In genomic region chr1:232044728-232045127, GRCh38 we compare ENCODE assay signal across 28 cellular contexts.
"Had no signal": no experiment of that assay in that cellular context is flagged by ENCODE, and none has a peak within 500 bp of the region (broad histone marks: within the 10 kb centered on the region; RNA-seq: fewer than 3 reads in every experiment).

No MANE protein-coding gene starts in this region.

- H3K27me3 Mint-ChIP-seq: activated CD4-positive, alpha-beta T cell treated with anti-CD3 and anti-CD28 coated beads, Interleukin-2, amount 10 ng/mL, durations not matched to agents 7 days and 5 days; activated naive CD8-positive, alpha-beta T cell; dendritic cell treated with granulocyte-macrophage colony-stimulating factor and Interleukin-4, amounts not matched to agents 40 ng/mL and 50 ng/mL, for 4 days had no signal

- H3K9me3 Mint-ChIP-seq: activated CD4-positive, alpha-beta memory T cell treated with anti-CD3 and anti-CD28 coated beads, Interleukin-2, amount 10 ng/mL, durations not matched to agents 7 days and 5 days; activated CD4-positive, alpha-beta T cell treated with anti-CD3 and anti-CD28 coated beads, Interleukin-2, amount 10 ng/mL, durations not matched to agents 7 days and 5 days; activated T-cell treated with anti-CD3 and anti-CD28 coated beads, Interleukin-2, amount 50 U/mL, for 24 hours; central memory CD8-positive, alpha-beta T cell; effector memory CD8-positive, alpha-beta T cell had no signal

- H3K27ac Mint-ChIP-seq: activated CD4-positive, alpha-beta memory T cell treated with anti-CD3 and anti-CD28 coated beads, Interleukin-2, amount 10 ng/mL, durations not matched to agents 7 days and 5 days; activated CD4-positive, alpha-beta T cell treated with anti-CD3 and anti-CD28 coated beads, Interleukin-2, amount 10 ng/mL, durations not matched to agents 7 days and 5 days; activated naive CD8-positive, alpha-beta T cell; activated T-cell treated with anti-CD3 and anti-CD28 coated beads, Interleukin-2, amount 50 U/mL, for 24 hours; activated T-cell treated with anti-CD3 and anti-CD28 coated beads, Interleukin-2, amount 50 U/mL, for 72 hours; dendritic cell treated with granulocyte-macrophage colony-stimulating factor and Interleukin-4, amounts not matched to agents 40 ng/mL and 50 ng/mL, for 4 days; effector memory CD8-positive, alpha-beta T cell had no signal

- H3K4me3 ChIP-seq: coronary artery, dorsolateral prefrontal cortex, esophagus squamous epithelium, gastroesophageal sphincter had no signal

- H3K27me3 ChIP-seq: brain microvascular endothelial cell, dorsolateral prefrontal cortex, esophagus squamous epithelium, gastroesophageal sphincter had no signal

- H3K9me3 ChIP-seq: esophagus squamous epithelium, gastroesophageal sphincter had no signal

- H3K27ac ChIP-seq: brain microvascular endothelial cell, coronary artery, dorsolateral prefrontal cortex, gastroesophageal sphincter had no signal

- H3K4me1 ChIP-seq: gastroesophageal sphincter had no signal

- ATAC-seq: activated T-cell treated with anti-CD3 and anti-CD28 coated beads, Interleukin-2, amount 50 U/mL, for 72 hours; effector memory CD8-positive, alpha-beta T cell; gastroesophageal sphincter had no signal

- DNase-seq: activated CD4-positive, alpha-beta memory T cell treated with anti-CD3 and anti-CD28 coated beads, Interleukin-2, amount 10 ng/mL, durations not matched to agents 7 days and 5 days; activated CD4-positive, alpha-beta T cell treated with anti-CD3 and anti-CD28 coated beads for 1 hour; activated CD4-positive, alpha-beta T cell treated with anti-CD3 and anti-CD28 coated beads for 4 hours; activated CD4-positive, alpha-beta T cell treated with anti-CD3 and anti-CD28 coated beads, Interleukin-2, amount 10 ng/mL, durations not matched to agents 7 days and 5 days; activated CD4-positive, alpha-beta T cell treated with anti-CD3 and anti-CD28 coated beads, Interleukin-2, amount 50 U/mL, for 4 hours; activated CD8-positive, alpha-beta memory T cell treated with anti-CD3 and anti-CD28 coated beads, Interleukin-2, amount 50 U/mL, for 48 hours; activated gamma-delta T cell treated with Interleukin-2 at 50 U/mL for 16 hours; activated naive CD4-positive, alpha-beta T cell treated with anti-CD3 and anti-CD28 coated beads, Interleukin-2, amount 50 U/mL, for 16 hours; activated naive CD4-positive, alpha-beta T cell treated with Interleukin-2 at 50 U/mL for 16 hours; activated T-cell treated with anti-CD3 and anti-CD28 coated beads for 4 hours; activated T-cell treated with anti-CD3 and anti-CD28 coated beads, Interleukin-2, amount 50 U/mL, for 24 hours; activated T-cell treated with anti-CD3 and anti-CD28 coated beads, Interleukin-2, amount 50 U/mL, for 72 hours; amniotic stem cell; anterior cingulate cortex; brain microvascular endothelial cell; dorsolateral prefrontal cortex; effector CD4-positive, alpha-beta T cell; effector memory CD8-positive, alpha-beta T cell; erythroblast; esophagus squamous epithelium; foreskin melanocyte; head of caudate nucleus; T-helper 2 cell had no signal

- H3K36me3 ChIP-seq: brain microvascular endothelial cell, esophagus squamous epithelium, gastroesophageal sphincter had no signal

- H3K4me1 Mint-ChIP-seq: activated CD4-positive, alpha-beta memory T cell treated with anti-CD3 and anti-CD28 coated beads, Interleukin-2, amount 10 ng/mL, durations not matched to agents 7 days and 5 days; activated CD4-positive, alpha-beta T cell treated with anti-CD3 and anti-CD28 coated beads, Interleukin-2, amount 10 ng/mL, durations not matched to agents 7 days and 5 days; central memory CD8-positive, alpha-beta T cell had no signal

- H3K4me3 Mint-ChIP-seq: activated CD4-positive, alpha-beta memory T cell treated with anti-CD3 and anti-CD28 coated beads, Interleukin-2, amount 10 ng/mL, durations not matched to agents 7 days and 5 days; activated CD4-positive, alpha-beta T cell treated with anti-CD3 and anti-CD28 coated beads, Interleukin-2, amount 10 ng/mL, durations not matched to agents 7 days and 5 days; activated naive CD8-positive, alpha-beta T cell; activated T-cell treated with anti-CD3 and anti-CD28 coated beads, Interleukin-2, amount 50 U/mL, for 24 hours; activated T-cell treated with anti-CD3 and anti-CD28 coated beads, Interleukin-2, amount 50 U/mL, for 72 hours; central memory CD8-positive, alpha-beta T cell; dendritic cell treated with granulocyte-macrophage colony-stimulating factor and Interleukin-4, amounts not matched to agents 40 ng/mL and 50 ng/mL, for 4 days; effector memory CD8-positive, alpha-beta T cell had no signal
